Comparison of ENCODE assay signal across 8 cellular contexts in the genomic region with DNA sequence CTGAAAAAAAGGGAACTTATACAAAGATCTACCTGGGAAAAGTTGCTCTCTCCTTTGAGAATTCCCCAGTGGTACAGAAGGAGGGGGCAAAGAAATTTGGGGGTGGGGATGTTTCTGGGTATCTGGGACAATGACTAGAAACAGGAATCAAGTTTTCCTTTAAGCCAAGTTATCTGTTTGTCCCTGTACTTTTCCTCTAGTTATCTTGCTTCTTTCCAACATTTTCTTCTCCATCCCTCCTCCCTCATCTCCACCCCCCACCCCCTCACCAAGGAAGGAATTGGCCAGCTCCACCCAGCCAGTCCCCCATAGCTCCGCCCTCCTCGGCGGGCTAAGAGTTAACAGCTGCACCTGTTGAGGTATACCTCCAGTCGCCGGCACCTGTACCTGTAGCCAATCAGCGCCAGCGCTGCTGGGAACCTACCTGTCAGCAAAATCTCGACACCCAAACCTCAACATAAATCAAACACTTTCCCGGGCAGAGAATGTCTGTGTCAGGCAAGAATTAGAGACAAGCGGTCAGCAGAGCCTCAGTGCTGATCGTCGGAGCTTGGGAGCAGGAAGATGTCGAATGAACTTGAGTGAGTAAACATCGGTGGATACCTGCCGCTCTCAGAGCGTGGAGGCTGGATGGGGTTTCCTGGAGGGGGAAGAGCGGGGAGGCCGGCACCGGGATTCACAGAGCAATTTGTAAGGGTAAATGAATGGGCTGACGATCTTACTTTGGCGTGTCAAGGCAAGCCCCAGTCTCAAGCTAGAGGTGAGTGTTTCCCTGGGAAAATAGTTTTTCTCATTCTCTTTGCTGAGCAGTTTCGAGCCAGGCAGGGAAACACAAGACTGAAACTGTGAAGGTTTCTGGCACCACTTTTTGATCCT. TPM values are rescaled to one million over a fixed set of nuclear protein-coding genes. Genes with fewer than 3 reads are reported as not detected.
DNase-seq lines count a peak whose midpoint lies in the region; ATAC-seq and TF ChIP-seq lines count a peak whose summit lies in the region.

A gene (plus strand): TSS at position 370 of the 876 bp plus-strand sequence. CDS start 195 bp downstream, at position 565.

- peak within 1 kb of the TSS; percentile 15 for H3K4me3 ChIP-seq in ectodermal cell (ENCODE audit: insufficient read depth, low read depth, low read length)
- peak within 1 kb of the TSS in 1 of 2 donors; percentile 66 for H3K4me3 ChIP-seq in neuronal stem cell (ENCODE audit: low read length in 2 of 2)

- TF ChIP-seq CTCF in GM20000 (IDR thresholded peaks at IDR 0.05; ENCODE audit: extremely low read depth, missing control alignments): no peak

- no peak within 1 kb of the TSS for H3K23ac ChIP-seq in neuronal stem cell (ENCODE audit: low read depth, low read length, poor library complexity)

- 5 to 6% methylated on average over 22 of the region's 22 CpGs for WGBS in ectodermal cell, 2 experiments
- WGBS in neuronal stem cell (ENCODE audit: extremely low coverage in 2 of 2, insufficient read length in 2 of 2, insufficient replicate concordance in 1 of 2), 2 donors: no CpG with 5 or more reads among the region's 22 CpGs

- H2BK120ac ChIP-seq in neuronal stem cell (ENCODE audit: low read depth, low read length): no peak within 1 kb of the TSS

- no peak within 1 kb of the TSS for H2BK5ac ChIP-seq in neuronal stem cell (ENCODE audit: low read length)

- no peak within 1 kb of the TSS for H2BK12ac ChIP-seq in neuronal stem cell (ENCODE audit: low read length)

- peaks cover 68% of the 10 kb centered on the region for H3K27me3 ChIP-seq in ectodermal cell (ENCODE audit: control insufficient read depth, insufficient read depth, low read length, poor library complexity, severe bottlenecking)
- peaks cover 2 to 77% (median 42%) of the 10 kb centered on the region in 3 experiments for H3K27me3 ChIP-seq in neuronal stem cell (ENCODE audit: control insufficient read depth in 3 of 3, insufficient read depth in 3 of 3, low read depth in 1 of 3, low read length in 3 of 3)

- peaks cover 43% of the 10 kb centered on the region for H3K4me1 ChIP-seq in ectodermal cell (ENCODE audit: control insufficient read depth, insufficient read depth, low read length)
- peaks cover 0 to 8% of the 10 kb centered on the region in 2 donors for H3K4me1 ChIP-seq in neuronal stem cell (ENCODE audit: control insufficient read depth in 2 of 2, insufficient read depth in 1 of 2, low read depth in 1 of 2, low read length in 2 of 2)

- H2AK5ac ChIP-seq in neuronal stem cell (ENCODE audit: low read depth, low read length): no peak within 1 kb of the TSS

- no peak within 1 kb of the TSS for H3K9ac ChIP-seq in neuronal stem cell (ENCODE audit: low read depth, low read length, poor library complexity)

- no peaks in the 10 kb centered on the region for H3K36me3 ChIP-seq in ectodermal cell (ENCODE audit: control insufficient read depth, insufficient read depth, low read length)
- H3K36me3 ChIP-seq in neuronal stem cell (replicated peaks in 1 of 2; ENCODE audit: control insufficient read depth in 2 of 2, insufficient read depth in 2 of 2, low read length in 2 of 2): no peaks in the 10 kb centered on the region

- DNase-seq in GM20000 (ENCODE audit: low spot score) (peak; percentile 35), NCI-H345 treated with DMSO at 0.1 percent for 48 hours (lab: John Stamatoyannopoulos, UW; ENCODE audit: unreplicated experiment) (peak; percentile 79), neuronal stem cell (ENCODE audit: low spot score) (no peak), SKM-1 treated with dmso at 0.1 percent for 144 hours (lab: John Stamatoyannopoulos, UW; ENCODE audit: unreplicated experiment) (no peak), AML-193 (lab: John Stamatoyannopoulos, UW) (no peak), GM19240 (ENCODE audit: insufficient read length, low spot score) (no peak)

- no peak within 1 kb of the TSS for H3K14ac ChIP-seq in neuronal stem cell (ENCODE audit: low read length)

- no peak within 1 kb of the TSS for H4K8ac ChIP-seq in neuronal stem cell (ENCODE audit: low read depth, low read length)

- no peak within 1 kb of the TSS for H3K18ac ChIP-seq in neuronal stem cell (ENCODE audit: low read length)

- ATAC-seq in HG03108 (IDR thresholded peaks at IDR 0.05; ENCODE audit: unreplicated experiment): no peak

- H2AFZ ChIP-seq in neuronal stem cell (ENCODE audit: low read length): peak within 1 kb of the TSS; percentile 28

- no peak within 1 kb of the TSS for H2BK15ac ChIP-seq in neuronal stem cell (ENCODE audit: low read length)

- H3K4me2 ChIP-seq in neuronal stem cell (ENCODE audit: insufficient read depth, low read length, poor library complexity, severe bottlenecking): peak within 1 kb of the TSS; percentile 61

- H3K79me1 ChIP-seq in neuronal stem cell (ENCODE audit: low read depth, low read length): no peaks in the 10 kb centered on the region

- no peak within 1 kb of the TSS for H3K4ac ChIP-seq in neuronal stem cell (ENCODE audit: low read length)

- no peak within 1 kb of the TSS for H4K91ac ChIP-seq in neuronal stem cell (ENCODE audit: low read depth, low read length, poor library complexity)

- H3K9me3 ChIP-seq in ectodermal cell (ENCODE audit: control insufficient read depth, low read length) (no peaks in the 10 kb centered on the region), neuronal stem cell (replicated peaks in 1 of 2; ENCODE audit: control insufficient read depth in 2 of 2, insufficient read depth in 1 of 2, low read depth in 1 of 2, low read length in 2 of 2) (no peaks in the 10 kb centered on the region)

- no peak within 1 kb of the TSS for H3K27ac ChIP-seq in ectodermal cell (ENCODE audit: insufficient read depth, low read depth, low read length, poor library complexity, severe bottlenecking)
- H3K27ac ChIP-seq in neuronal stem cell (replicated peaks; ENCODE audit: low read length): no peak within 1 kb of the TSS

RNA-seq across cellular contexts. Expression of the gene that starts here (rescaled TPM):
- polyA plus RNA-seq in ectodermal cell (2013, experiment 1 of 4): 7.8 TPM
- polyA plus RNA-seq in ectodermal cell (2013, experiment 2 of 4): 8.2 TPM
- polyA plus RNA-seq in ectodermal cell (2013, experiment 3 of 4): 3.8 TPM
- polyA plus RNA-seq in ectodermal cell (2013, experiment 4 of 4): 4.4 TPM
- 0.54 TPM for polyA plus RNA-seq in neuronal stem cell (2013, experiment 1 of 2)
- 0.50 TPM for polyA plus RNA-seq in neuronal stem cell (2013, experiment 2 of 2)

Comparison
In these comparisons a context has a peak if more than half of its experiments do, and no peak if none do; other contexts are left out.
1. DNase-seq: peak in GM20000 (single experiment) and NCI-H345 treated with DMSO at 0.1 percent for 48 hours (single experiment); none in neuronal stem cell (single experiment), SKM-1 treated with dmso at 0.1 percent for 144 hours (single experiment), AML-193 (0 of 2) and GM19240 (single experiment).